26 cellular contexts compared by ENCODE assay signal in the genomic region with DNA sequence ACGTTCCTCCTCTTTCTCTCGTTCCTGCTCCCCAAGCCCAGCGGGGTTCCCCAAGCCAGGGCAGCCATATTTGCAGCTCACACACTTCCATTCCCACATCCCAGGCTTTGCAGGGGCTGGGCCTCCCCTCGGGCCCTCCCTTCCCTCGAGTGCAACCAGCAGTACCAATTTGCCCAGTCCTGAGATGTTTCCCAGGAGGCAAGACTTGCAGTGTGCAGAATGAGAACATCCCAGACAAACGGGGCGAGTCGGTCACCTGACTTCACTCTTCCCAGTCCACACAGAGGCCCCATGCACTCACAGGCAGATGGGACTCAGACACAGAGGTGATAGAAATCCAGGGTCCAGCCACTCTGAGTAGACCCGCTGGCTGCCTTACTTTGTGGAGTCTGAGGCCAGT.
"Had no signal": no experiment of that assay in that cellular context is flagged by ENCODE, and none has a peak within 500 bp of the region (broad histone marks: within the 10 kb centered on the region; RNA-seq: fewer than 3 reads in every experiment).

No MANE protein-coding gene starts in this region.

- H3K4me1 Mint-ChIP-seq: activated CD4-positive, alpha-beta memory T cell treated with anti-CD3 and anti-CD28 coated beads, Interleukin-2, amount 10 ng/mL, durations not matched to agents 7 days and 5 days; activated naive CD4-positive, alpha-beta T cell treated with anti-CD3 and anti-CD28 coated beads, Interleukin-2, amount 10 ng/mL, durations not matched to agents 7 days and 5 days; activated naive CD8-positive, alpha-beta T cell treated with anti-CD3 and anti-CD28 coated beads, Interleukin-2, amount 50 U/mL, for 24 hours; central memory CD8-positive, alpha-beta T cell; natural killer cell; stimulated activated naive CD8-positive, alpha-beta T cell treated with anti-CD3 and anti-CD28 coated beads, Interleukin-15, amount 100 ng/mL, for 72 hours had no signal

- H3K4me1 ChIP-seq: gastrocnemius medialis, suprapubic skin, transverse colon, uterus had no signal

- H3K9me3 ChIP-seq: gastrocnemius medialis, right atrium auricular region, suprapubic skin, transverse colon, uterus had no signal

- H3K4me3 Mint-ChIP-seq: activated CD4-positive, alpha-beta memory T cell treated with anti-CD3 and anti-CD28 coated beads, Interleukin-2, amount 10 ng/mL, durations not matched to agents 7 days and 5 days; activated naive CD4-positive, alpha-beta T cell treated with anti-CD3 and anti-CD28 coated beads, Interleukin-2, amount 10 ng/mL, durations not matched to agents 7 days and 5 days; activated naive CD8-positive, alpha-beta T cell treated with anti-CD3 and anti-CD28 coated beads, Interleukin-2, amount 50 U/mL, for 24 hours; activated T-cell treated with anti-CD3 and anti-CD28 coated beads, Interleukin-2, amount 50 U/mL, for 24 hours; central memory CD8-positive, alpha-beta T cell; natural killer cell; stimulated activated naive CD8-positive, alpha-beta T cell treated with anti-CD3 and anti-CD28 coated beads, Interleukin-15, amount 100 ng/mL, for 72 hours had no signal

- H3K27me3 Mint-ChIP-seq: activated naive CD8-positive, alpha-beta T cell treated with anti-CD3 and anti-CD28 coated beads, Interleukin-2, amount 50 U/mL, for 24 hours; activated T-cell treated with anti-CD3 and anti-CD28 coated beads, Interleukin-2, amount 50 U/mL, for 24 hours; stimulated activated naive CD8-positive, alpha-beta T cell treated with anti-CD3 and anti-CD28 coated beads, Interleukin-15, amount 100 ng/mL, for 72 hours had no signal

- DNase-seq: activated CD4-positive, alpha-beta memory T cell treated with anti-CD3 and anti-CD28 coated beads, Interleukin-2, amount 10 ng/mL, durations not matched to agents 7 days and 5 days; activated CD4-positive, alpha-beta T cell treated with anti-CD3 and anti-CD28 coated beads for 48 hours; activated CD4-positive, CD25-positive, alpha-beta regulatory T cell; activated naive CD4-positive, alpha-beta T cell treated with anti-CD3 and anti-CD28 coated beads, Interleukin-2, amount 10 ng/mL, durations not matched to agents 7 days and 5 days; activated naive CD8-positive, alpha-beta T cell treated with anti-CD3 and anti-CD28 coated beads, Interleukin-2, amount 50 U/mL, for 24 hours; activated T-cell treated with anti-CD3 and anti-CD28 coated beads, Interleukin-2, amount 50 U/mL, for 24 hours; anterior cingulate cortex; erythroblast; gastrocnemius medialis; head of caudate nucleus; natural killer cell; occipital lobe; stimulated activated CD4-positive, alpha-beta T cell treated with anti-CD3 and anti-CD28 coated beads, Interleukin-15, amount 100 ng/mL, for 24 hours; stimulated activated CD4-positive, alpha-beta T cell treated with anti-CD3 and anti-CD28 coated beads, Interleukin-2, amount 100 ng/mL, for 48 hours; stimulated activated naive CD8-positive, alpha-beta T cell treated with anti-CD3 and anti-CD28 coated beads, Interleukin-15, amount 100 ng/mL, for 72 hours; T-helper 1 cell; T-helper 9 cell; transverse colon; uterus had no signal

- H3K36me3 Mint-ChIP-seq: activated naive CD4-positive, alpha-beta T cell treated with anti-CD3 and anti-CD28 coated beads, Interleukin-2, amount 10 ng/mL, durations not matched to agents 7 days and 5 days; natural killer cell had no signal

- H3K27ac ChIP-seq: brain microvascular endothelial cell, coronary artery, gastrocnemius medialis, right atrium auricular region, skin epidermis, suprapubic skin, transverse colon, uterus had no signal

- H3K9me3 Mint-ChIP-seq: activated CD4-positive, alpha-beta memory T cell treated with anti-CD3 and anti-CD28 coated beads, Interleukin-2, amount 10 ng/mL, durations not matched to agents 7 days and 5 days; activated naive CD4-positive, alpha-beta T cell treated with anti-CD3 and anti-CD28 coated beads, Interleukin-2, amount 10 ng/mL, durations not matched to agents 7 days and 5 days; activated naive CD8-positive, alpha-beta T cell treated with anti-CD3 and anti-CD28 coated beads, Interleukin-2, amount 50 U/mL, for 24 hours; activated T-cell treated with anti-CD3 and anti-CD28 coated beads, Interleukin-2, amount 50 U/mL, for 24 hours; central memory CD8-positive, alpha-beta T cell; natural killer cell; stimulated activated naive CD8-positive, alpha-beta T cell treated with anti-CD3 and anti-CD28 coated beads, Interleukin-15, amount 100 ng/mL, for 72 hours had no signal

- H3K4me3 ChIP-seq: coronary artery, gastrocnemius medialis, right atrium auricular region, skin epidermis, suprapubic skin, transverse colon, uterus had no signal

- H3K36me3 ChIP-seq: brain microvascular endothelial cell, gastrocnemius medialis, right atrium auricular region, suprapubic skin, transverse colon, uterus had no signal

- H3K27ac Mint-ChIP-seq: activated CD4-positive, alpha-beta memory T cell treated with anti-CD3 and anti-CD28 coated beads, Interleukin-2, amount 10 ng/mL, durations not matched to agents 7 days and 5 days; activated naive CD4-positive, alpha-beta T cell treated with anti-CD3 and anti-CD28 coated beads, Interleukin-2, amount 10 ng/mL, durations not matched to agents 7 days and 5 days; activated naive CD8-positive, alpha-beta T cell treated with anti-CD3 and anti-CD28 coated beads, Interleukin-2, amount 50 U/mL, for 24 hours; activated T-cell treated with anti-CD3 and anti-CD28 coated beads, Interleukin-2, amount 50 U/mL, for 24 hours; natural killer cell; progenitor cell of endocrine pancreas; stimulated activated naive CD8-positive, alpha-beta T cell treated with anti-CD3 and anti-CD28 coated beads, Interleukin-15, amount 100 ng/mL, for 72 hours had no signal

- H3K27me3 ChIP-seq: right atrium auricular region, suprapubic skin, transverse colon, uterus had no signal

- ATAC-seq: activated naive CD8-positive, alpha-beta T cell treated with anti-CD3 and anti-CD28 coated beads, Interleukin-2, amount 50 U/mL, for 24 hours; natural killer cell; stimulated activated naive CD8-positive, alpha-beta T cell treated with anti-CD3 and anti-CD28 coated beads, Interleukin-15, amount 100 ng/mL, for 72 hours had no signal
